ENCODE assay signal across 1 cellular context in genomic region chr17:62065611-62066468, GRCh38.
TF ChIP-seq lines count a peak whose summit lies in the region.

No MANE protein-coding gene starts in this region.

TF ChIP-seq in K562, 482 proteins besides CTCF, POLR2A, EP300 and RAD21 (continued from another document and continues in another):
- TF ChIP-seq CHD7 (IDR thresholded peaks at IDR 0.05; ENCODE audit: low read depth, low read length) (no peak), HMGXB4 (CRISPR knock-in tag; IDR thresholded peaks at IDR 0.05) (peak; percentile 68; the same call in 1 of the 2 replicates), ZNF318 (IDR thresholded peaks at IDR 0.05; ENCODE audit: borderline replicate concordance in 1 of 2, low read depth in 1 of 2) (no peak), MBD1 (CRISPR knock-in tag; IDR thresholded peaks at IDR 0.05) (no peak), TAF9B (IDR thresholded peaks at IDR 0.05; ENCODE audit: partially characterized antibody) (peak; percentile 77), MAFF (IDR thresholded peaks at IDR 0.05; ENCODE audit: low read length) (no peak), HOMEZ (CRISPR knock-in tag; IDR thresholded peaks at IDR 0.05) (no peak), ZBTB5 (IDR thresholded peaks at IDR 0.05) (no peak), SIN3B (IDR thresholded peaks at IDR 0.05; ENCODE audit: low read depth) (no peak; the same call in 1 of the 2 replicates)
